ENCODE assay signal across 23 cellular contexts in genomic region chr6:84204011-84204410, GRCh38.
"Had no signal": no experiment of that assay in that cellular context is flagged by ENCODE, and none has a peak within 500 bp of the region (broad histone marks: within the 10 kb centered on the region; RNA-seq: fewer than 3 reads in every experiment).

No MANE protein-coding gene starts in this region.

- H3K4me1 Mint-ChIP-seq: neural progenitor cell; stimulated activated naive B cell treated with anti-CD40 and anti-IgM and Interleukin-4, amounts not matched to agents 10 μg/mL and 1 μg/mL and 100 μg/mL, for 72 hours had no signal

- H3K4me3 Mint-ChIP-seq: natural killer cell treated with Interleukin-12 subunit alpha and Interleukin-12 subunit beta and Interleukin-15 and Interleukin-18, amount 100 ng/mL, for 72 hours; neural progenitor cell; stimulated activated effector memory CD8-positive, alpha-beta T cell treated with anti-CD3 and anti-CD28 coated beads, Interleukin-12 subunit alpha, Interleukin-12 subunit beta, amount 100 ng/mL, for 72 hours; stimulated activated naive B cell treated with anti-CD40 and anti-IgM and Interleukin-4, amounts not matched to agents 10 μg/mL and 1 μg/mL and 100 μg/mL, for 72 hours; stimulated activated naive CD8-positive, alpha-beta T cell treated with anti-CD3 and anti-CD28 coated beads, Interleukin-15, Interleukin-2, amounts not matched to agents 100 ng/mL and 50 ng/mL, for 24 hours had no signal

- H3K9me3 Mint-ChIP-seq: natural killer cell treated with Interleukin-12 subunit alpha and Interleukin-12 subunit beta and Interleukin-15 and Interleukin-18, amount 100 ng/mL, for 72 hours; stimulated activated effector memory CD8-positive, alpha-beta T cell treated with anti-CD3 and anti-CD28 coated beads, Interleukin-12 subunit alpha, Interleukin-12 subunit beta, amount 100 ng/mL, for 72 hours; stimulated activated naive B cell treated with anti-CD40 and anti-IgM and Interleukin-4, amounts not matched to agents 10 μg/mL and 1 μg/mL and 100 μg/mL, for 72 hours; stimulated activated naive CD8-positive, alpha-beta T cell treated with anti-CD3 and anti-CD28 coated beads, Interleukin-15, Interleukin-2, amounts not matched to agents 100 ng/mL and 50 ng/mL, for 24 hours had no signal

- H3K27me3 Mint-ChIP-seq: natural killer cell treated with Interleukin-12 subunit alpha and Interleukin-12 subunit beta and Interleukin-15 and Interleukin-18, amount 100 ng/mL, for 72 hours; progenitor cell of endocrine pancreas; stimulated activated naive B cell treated with anti-CD40 and anti-IgM and Interleukin-4, amounts not matched to agents 10 μg/mL and 1 μg/mL and 100 μg/mL, for 72 hours; stimulated activated naive CD8-positive, alpha-beta T cell treated with anti-CD3 and anti-CD28 coated beads, Interleukin-15, Interleukin-2, amounts not matched to agents 100 ng/mL and 50 ng/mL, for 24 hours had no signal

- H3K27ac Mint-ChIP-seq: natural killer cell treated with Interleukin-12 subunit alpha and Interleukin-12 subunit beta and Interleukin-15 and Interleukin-18, amount 100 ng/mL, for 72 hours; neural progenitor cell; progenitor cell of endocrine pancreas; stimulated activated effector memory CD8-positive, alpha-beta T cell treated with anti-CD3 and anti-CD28 coated beads, Interleukin-12 subunit alpha, Interleukin-12 subunit beta, amount 100 ng/mL, for 72 hours; stimulated activated naive B cell treated with anti-CD40 and anti-IgM and Interleukin-4, amounts not matched to agents 10 μg/mL and 1 μg/mL and 100 μg/mL, for 72 hours; stimulated activated naive CD8-positive, alpha-beta T cell treated with anti-CD3 and anti-CD28 coated beads, Interleukin-15, Interleukin-2, amounts not matched to agents 100 ng/mL and 50 ng/mL, for 24 hours had no signal

- DNase-seq: occipital lobe; ovary; posterior cingulate gyrus; psoas muscle; right cardiac atrium; right lobe of liver; sigmoid colon; small intestine; stimulated activated CD4-positive, alpha-beta T cell treated with anti-CD3 and anti-CD28 coated beads, Interleukin-15, amount 100 ng/mL, for 24 hours; stimulated activated CD4-positive, alpha-beta T cell treated with anti-CD3 and anti-CD28 coated beads, Interleukin-2, amount 100 ng/mL, for 24 hours; stimulated activated CD4-positive, alpha-beta T cell treated with anti-CD3 and anti-CD28 coated beads, Interleukin-2, amount 100 ng/mL, for 48 hours; stimulated activated CD4-positive, alpha-beta T cell treated with anti-CD3 and anti-CD28 coated beads, Interleukin-4, amount 100 ng/mL, for 24 hours; stimulated activated naive B cell treated with anti-CD40 and anti-IgM and Interleukin-4, amounts not matched to agents 10 μg/mL and 1 μg/mL and 100 μg/mL, for 72 hours; stimulated activated naive CD4-positive, alpha-beta T cell treated with Interleukin-2 at 50 U/mL for 16 hours; stomach; thyroid gland; trophoblast cell; upper lobe of left lung had no signal

- ATAC-seq: natural killer cell treated with Interleukin-12 subunit alpha and Interleukin-12 subunit beta and Interleukin-15 and Interleukin-18, amount 100 ng/mL, for 72 hours; psoas muscle; right cardiac atrium; right lobe of liver; stimulated activated effector memory CD8-positive, alpha-beta T cell treated with anti-CD3 and anti-CD28 coated beads, Interleukin-12 subunit alpha, Interleukin-12 subunit beta, amount 100 ng/mL, for 72 hours; stimulated activated naive B cell treated with anti-CD40 and anti-IgM and Interleukin-4, amounts not matched to agents 10 μg/mL and 1 μg/mL and 100 μg/mL, for 72 hours had no signal
